Comparison of ENCODE assay signal across 24 cellular contexts in genomic region chr5:38250752-38251448, GRCh38. TPM values are rescaled to one million over a fixed set of nuclear protein-coding genes. Genes with fewer than 3 reads are reported as not detected.
"Had no signal": no experiment of that assay in that cellular context is flagged by ENCODE, and none has a peak within 500 bp of the region (broad histone marks: within the 10 kb centered on the region; RNA-seq: fewer than 3 reads in every experiment).

No MANE protein-coding gene starts in this region.

- H3K36me3 ChIP-seq: breast epithelium, colonic mucosa, pancreas, right atrium auricular region, thyroid gland, upper lobe of right lung had no signal

- FAIRE-seq: endothelial cell of umbilical vein, pancreas had no signal

- H3K4me3 ChIP-seq: breast epithelium, colonic mucosa, dorsolateral prefrontal cortex, pancreas, psoas muscle, right atrium auricular region, thyroid gland, upper lobe of right lung had no signal

- H3K27ac ChIP-seq: colonic mucosa, dorsolateral prefrontal cortex, pancreas, psoas muscle, right atrium auricular region, thyroid gland, upper lobe of right lung had no signal

- H3K27me3 ChIP-seq: colonic mucosa, pancreas, right atrium auricular region, thyroid gland had no signal

- H3K9me3 ChIP-seq: breast epithelium, colonic mucosa, pancreas, psoas muscle, right atrium auricular region, thyroid gland, upper lobe of right lung had no signal

- ATAC-seq: effector memory CD8-positive, alpha-beta T cell; esophagus mucosa; pancreas; psoas muscle; upper lobe of right lung had no signal

- DNase-seq: activated B cell treated with CpG ODN at 0.5 μM for 24 hours; activated CD4-positive, alpha-beta memory T cell treated with anti-CD3 and anti-CD28 coated beads for 36 hours; activated CD4-positive, alpha-beta T cell treated with anti-CD3 and anti-CD28 coated beads for 4 hours; activated naive CD4-positive, alpha-beta T cell treated with Interleukin-2 at 50 U/mL for 16 hours; activated naive CD8-positive, alpha-beta T cell treated with anti-CD3 and anti-CD28 coated beads for 36 hours; activated T-cell treated with anti-CD3 and anti-CD28 coated beads, Interleukin-2, amount 50 U/mL, for 48 hours; amniotic stem cell; colonic mucosa; dorsolateral prefrontal cortex; effector memory CD8-positive, alpha-beta T cell; foreskin melanocyte; kidney glomerular epithelial cell; pancreas; psoas muscle; stimulated activated CD4-positive, alpha-beta T cell treated with anti-CD3 and anti-CD28 coated beads, Interleukin-1b, Interleukin-23, amount 100 ng/mL, for 48 hours; substantia nigra; T-helper 9 cell; thyroid gland; upper lobe of right lung had no signal

- H3K4me1 ChIP-seq: breast epithelium, colonic mucosa, pancreas, right atrium auricular region, thyroid gland, upper lobe of right lung had no signal

RNA-seq across cellular contexts. Expression of gene EGFLAM, which starts 7.5 kb away (rescaled TPM):
- total RNA-seq: activated B cell treated with CpG ODN at 0.5 μM for 24 hours; activated CD4-positive, alpha-beta memory T cell treated with anti-CD3 and anti-CD28 coated beads for 36 hours; activated naive CD8-positive, alpha-beta T cell treated with anti-CD3 and anti-CD28 coated beads for 36 hours; mononuclear cell had no signal
